In the genomic region with DNA sequence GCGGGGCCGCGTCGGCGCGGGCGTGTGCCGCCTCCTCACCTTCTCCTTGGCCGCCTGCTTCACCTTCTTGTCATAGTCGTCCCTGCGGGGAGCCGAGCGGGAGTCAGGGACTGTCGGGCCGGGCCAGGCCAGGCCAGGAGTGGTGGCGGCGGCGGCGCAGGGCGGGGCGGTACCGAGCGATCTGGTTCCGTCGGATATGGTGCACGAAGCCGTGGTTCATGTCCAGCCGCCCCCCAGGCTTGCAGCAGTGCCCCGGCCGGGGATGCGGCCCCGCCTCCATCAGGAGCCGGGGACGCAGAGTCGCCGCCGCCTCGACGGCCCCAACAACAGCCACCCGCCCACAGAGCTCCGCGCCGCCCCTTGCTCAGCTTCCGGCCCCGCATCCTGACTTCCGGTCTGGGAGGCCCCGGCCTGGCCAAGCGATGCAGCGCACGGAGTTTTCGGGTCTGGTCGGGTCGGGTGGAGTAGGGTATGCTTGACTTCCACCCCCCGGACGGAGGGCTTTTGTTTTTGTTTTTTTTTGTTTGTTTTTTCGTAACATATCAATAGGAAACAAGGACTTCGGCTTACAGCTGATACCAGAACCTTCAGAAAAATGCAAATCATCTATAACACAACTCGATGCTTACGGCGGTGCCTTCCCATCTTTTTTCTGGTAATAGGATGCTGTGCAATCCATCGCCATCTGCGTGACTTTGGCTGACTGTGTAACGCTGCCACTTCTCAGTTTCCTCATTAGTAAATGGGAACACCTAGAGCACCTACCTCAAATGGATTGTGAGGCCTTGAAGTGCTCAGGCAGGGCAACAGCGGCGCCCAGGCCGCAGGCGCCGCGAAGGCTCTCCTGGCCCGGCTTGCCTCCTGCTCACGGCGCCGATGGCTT, we compare ENCODE assay signal across 1 cellular context.
TF ChIP-seq lines count a peak whose summit lies in the region.

TSS of gene C2orf68 (minus strand) at position 362 of the 883 bp plus-strand sequence. CDS start at position 280, 82 bp downstream.

TF ChIP-seq in H1, 55 proteins besides CTCF, POLR2A, EP300 and RAD21:
- TF ChIP-seq CEBPB (IDR thresholded peaks at IDR 0.05; ENCODE audit: low read depth, low read length) (no peak), ZNF274 (IDR thresholded peaks at IDR 0.05; ENCODE audit: borderline replicate concordance, extremely low read depth, low read length) (no peak), RFX5 (IDR thresholded peaks at IDR 0.05; ENCODE audit: borderline replicate concordance, low read depth, low read length) (no peak), GABPA (IDR thresholded peaks at IDR 0.05; ENCODE audit: borderline replicate concordance, insufficient read depth, low read length) (peak; percentile 95), CBX8 (IDR thresholded peaks at IDR 0.05; ENCODE audit: borderline replicate concordance, low read depth, low read length) (no peak), KDM5A (IDR thresholded peaks at IDR 0.05; ENCODE audit: low read length) (0 out of 2 replicates have a peak, but pooled peaks have one; percentile 8), RNF2 (IDR thresholded peaks at IDR 0.05; ENCODE audit: borderline replicate concordance, low read depth, low read length, missing control alignments, poor library complexity, severe bottlenecking) (no peak), TAF1 (IDR thresholded peaks at IDR 0.05; ENCODE audit: low read depth, low read length) (peak; percentile 77), HDAC2 (IDR thresholded peaks at IDR 0.05; ENCODE audit: borderline replicate concordance in 1 of 2, low read depth in 2 of 2, low read length in 2 of 2) (no peak), SAP30 (IDR thresholded peaks at IDR 0.05; ENCODE audit: insufficient read depth, insufficient replicate concordance, low read length) (no peak), CREB1 (IDR thresholded peaks at IDR 0.05) (no peak; the same call in 1 of the 2 replicates), CTBP2 (IDR thresholded peaks at IDR 0.05; ENCODE audit: borderline replicate concordance, insufficient read depth, insufficient read length, low read length) (no peak), TCF12 (IDR thresholded peaks at IDR 0.05; ENCODE audit: low read depth, low read length) (no peak), KDM4A (IDR thresholded peaks at IDR 0.05; ENCODE audit: low read depth, low read length, severe bottlenecking) (peak; percentile 67), KDM1A (IDR thresholded peaks at IDR 0.05; ENCODE audit: borderline replicate concordance, low read length) (no peak), JUND (IDR thresholded peaks at IDR 0.05; ENCODE audit: low read length) (no peak), SIN3A (conservative IDR thresholded peaks at IDR 0.05 in 1 of 2, IDR thresholded peaks at IDR 0.05 in 1 of 2; ENCODE audit: low read depth in 1 of 2, low read length in 2 of 2) (peak; percentile 9 to 69; a peak in 3 of 4 replicates), SIRT6 (IDR thresholded peaks at IDR 0.05; ENCODE audit: low read length) (no peak), SP2 (IDR thresholded peaks at IDR 0.05; ENCODE audit: low read length) (no peak), SP1 (IDR thresholded peaks at IDR 0.05; ENCODE audit: low read depth, low read length) (0 out of 2 replicates have a peak, but pooled peaks have one; percentile 16), CHD2 (IDR thresholded peaks at IDR 0.05; ENCODE audit: low read length) (no peak), ASH2L (IDR thresholded peaks at IDR 0.05; ENCODE audit: low read length) (peak; percentile 80), NANOG (IDR thresholded peaks at IDR 0.05; ENCODE audit: insufficient read depth, low read depth, low read length, poor library complexity, severe bottlenecking) (no peak), NRF1 (IDR thresholded peaks at IDR 0.05; ENCODE audit: low read depth, low read length) (no peak), EGR1 (IDR thresholded peaks at IDR 0.05; ENCODE audit: borderline replicate concordance, low read depth, low read length) (0 out of 2 replicates have a peak, but pooled peaks have one; percentile 44), RXRA (IDR thresholded peaks at IDR 0.05; ENCODE audit: insufficient read depth, low read depth, low read length) (no peak), EZH2 (IDR thresholded peaks at IDR 0.05; ENCODE audit: low read depth, low read length, severe bottlenecking) (no peak), ATF2 (IDR thresholded peaks at IDR 0.05; ENCODE audit: low read length) (no peak), GTF2F1 (IDR thresholded peaks at IDR 0.05; ENCODE audit: borderline replicate concordance, low read depth, low read length) (no peak), CBX5 (IDR thresholded peaks at IDR 0.05; ENCODE audit: low read depth, low read length) (no peak), TEAD4 (IDR thresholded peaks at IDR 0.05; ENCODE audit: low read depth, low read length) (no peak), POLR2AphosphoS5 (IDR thresholded peaks at IDR 0.05; ENCODE audit: low read depth, low read length) (peak; percentile 68), PHF8 (conservative IDR thresholded peaks at IDR 0.05; ENCODE audit: low read depth, low read length) (peak; percentile 90), YY1 (IDR thresholded peaks at IDR 0.05; ENCODE audit: low read depth, low read length) (no peak), TBP (IDR thresholded peaks at IDR 0.05; ENCODE audit: low read depth, low read length) (peak; percentile 47), MAX (IDR thresholded peaks at IDR 0.05) (peak; percentile 44)
- TF ChIP-seq, protein P1, sequence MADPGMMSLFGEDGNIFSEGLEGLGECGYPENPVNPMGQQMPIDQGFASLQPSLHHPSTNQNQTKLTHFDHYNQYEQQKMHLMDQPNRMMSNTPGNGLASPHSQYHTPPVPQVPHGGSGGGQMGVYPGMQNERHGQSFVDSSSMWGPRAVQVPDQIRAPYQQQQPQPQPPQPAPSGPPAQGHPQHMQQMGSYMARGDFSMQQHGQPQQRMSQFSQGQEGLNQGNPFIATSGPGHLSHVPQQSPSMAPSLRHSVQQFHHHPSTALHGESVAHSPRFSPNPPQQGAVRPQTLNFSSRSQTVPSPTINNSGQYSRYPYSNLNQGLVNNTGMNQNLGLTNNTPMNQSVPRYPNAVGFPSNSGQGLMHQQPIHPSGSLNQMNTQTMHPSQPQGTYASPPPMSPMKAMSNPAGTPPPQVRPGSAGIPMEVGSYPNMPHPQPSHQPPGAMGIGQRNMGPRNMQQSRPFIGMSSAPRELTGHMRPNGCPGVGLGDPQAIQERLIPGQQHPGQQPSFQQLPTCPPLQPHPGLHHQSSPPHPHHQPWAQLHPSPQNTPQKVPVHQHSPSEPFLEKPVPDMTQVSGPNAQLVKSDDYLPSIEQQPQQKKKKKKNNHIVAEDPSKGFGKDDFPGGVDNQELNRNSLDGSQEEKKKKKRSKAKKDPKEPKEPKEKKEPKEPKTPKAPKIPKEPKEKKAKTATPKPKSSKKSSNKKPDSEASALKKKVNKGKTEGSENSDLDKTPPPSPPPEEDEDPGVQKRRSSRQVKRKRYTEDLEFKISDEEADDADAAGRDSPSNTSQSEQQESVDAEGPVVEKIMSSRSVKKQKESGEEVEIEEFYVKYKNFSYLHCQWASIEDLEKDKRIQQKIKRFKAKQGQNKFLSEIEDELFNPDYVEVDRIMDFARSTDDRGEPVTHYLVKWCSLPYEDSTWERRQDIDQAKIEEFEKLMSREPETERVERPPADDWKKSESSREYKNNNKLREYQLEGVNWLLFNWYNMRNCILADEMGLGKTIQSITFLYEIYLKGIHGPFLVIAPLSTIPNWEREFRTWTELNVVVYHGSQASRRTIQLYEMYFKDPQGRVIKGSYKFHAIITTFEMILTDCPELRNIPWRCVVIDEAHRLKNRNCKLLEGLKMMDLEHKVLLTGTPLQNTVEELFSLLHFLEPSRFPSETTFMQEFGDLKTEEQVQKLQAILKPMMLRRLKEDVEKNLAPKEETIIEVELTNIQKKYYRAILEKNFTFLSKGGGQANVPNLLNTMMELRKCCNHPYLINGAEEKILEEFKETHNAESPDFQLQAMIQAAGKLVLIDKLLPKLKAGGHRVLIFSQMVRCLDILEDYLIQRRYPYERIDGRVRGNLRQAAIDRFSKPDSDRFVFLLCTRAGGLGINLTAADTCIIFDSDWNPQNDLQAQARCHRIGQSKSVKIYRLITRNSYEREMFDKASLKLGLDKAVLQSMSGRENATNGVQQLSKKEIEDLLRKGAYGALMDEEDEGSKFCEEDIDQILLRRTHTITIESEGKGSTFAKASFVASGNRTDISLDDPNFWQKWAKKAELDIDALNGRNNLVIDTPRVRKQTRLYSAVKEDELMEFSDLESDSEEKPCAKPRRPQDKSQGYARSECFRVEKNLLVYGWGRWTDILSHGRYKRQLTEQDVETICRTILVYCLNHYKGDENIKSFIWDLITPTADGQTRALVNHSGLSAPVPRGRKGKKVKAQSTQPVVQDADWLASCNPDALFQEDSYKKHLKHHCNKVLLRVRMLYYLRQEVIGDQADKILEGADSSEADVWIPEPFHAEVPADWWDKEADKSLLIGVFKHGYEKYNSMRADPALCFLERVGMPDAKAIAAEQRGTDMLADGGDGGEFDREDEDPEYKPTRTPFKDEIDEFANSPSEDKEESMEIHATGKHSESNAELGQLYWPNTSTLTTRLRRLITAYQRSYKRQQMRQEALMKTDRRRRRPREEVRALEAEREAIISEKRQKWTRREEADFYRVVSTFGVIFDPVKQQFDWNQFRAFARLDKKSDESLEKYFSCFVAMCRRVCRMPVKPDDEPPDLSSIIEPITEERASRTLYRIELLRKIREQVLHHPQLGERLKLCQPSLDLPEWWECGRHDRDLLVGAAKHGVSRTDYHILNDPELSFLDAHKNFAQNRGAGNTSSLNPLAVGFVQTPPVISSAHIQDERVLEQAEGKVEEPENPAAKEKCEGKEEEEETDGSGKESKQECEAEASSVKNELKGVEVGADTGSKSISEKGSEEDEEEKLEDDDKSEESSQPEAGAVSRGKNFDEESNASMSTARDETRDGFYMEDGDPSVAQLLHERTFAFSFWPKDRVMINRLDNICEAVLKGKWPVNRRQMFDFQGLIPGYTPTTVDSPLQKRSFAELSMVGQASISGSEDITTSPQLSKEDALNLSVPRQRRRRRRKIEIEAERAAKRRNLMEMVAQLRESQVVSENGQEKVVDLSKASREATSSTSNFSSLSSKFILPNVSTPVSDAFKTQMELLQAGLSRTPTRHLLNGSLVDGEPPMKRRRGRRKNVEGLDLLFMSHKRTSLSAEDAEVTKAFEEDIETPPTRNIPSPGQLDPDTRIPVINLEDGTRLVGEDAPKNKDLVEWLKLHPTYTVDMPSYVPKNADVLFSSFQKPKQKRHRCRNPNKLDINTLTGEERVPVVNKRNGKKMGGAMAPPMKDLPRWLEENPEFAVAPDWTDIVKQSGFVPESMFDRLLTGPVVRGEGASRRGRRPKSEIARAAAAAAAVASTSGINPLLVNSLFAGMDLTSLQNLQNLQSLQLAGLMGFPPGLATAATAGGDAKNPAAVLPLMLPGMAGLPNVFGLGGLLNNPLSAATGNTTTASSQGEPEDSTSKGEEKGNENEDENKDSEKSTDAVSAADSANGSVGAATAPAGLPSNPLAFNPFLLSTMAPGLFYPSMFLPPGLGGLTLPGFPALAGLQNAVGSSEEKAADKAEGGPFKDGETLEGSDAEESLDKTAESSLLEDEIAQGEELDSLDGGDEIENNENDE (IDR thresholded peaks at IDR 0.05; ENCODE audit: insufficient replicate concordance, low read length), result no peak
- TF ChIP-seq, protein P2, sequence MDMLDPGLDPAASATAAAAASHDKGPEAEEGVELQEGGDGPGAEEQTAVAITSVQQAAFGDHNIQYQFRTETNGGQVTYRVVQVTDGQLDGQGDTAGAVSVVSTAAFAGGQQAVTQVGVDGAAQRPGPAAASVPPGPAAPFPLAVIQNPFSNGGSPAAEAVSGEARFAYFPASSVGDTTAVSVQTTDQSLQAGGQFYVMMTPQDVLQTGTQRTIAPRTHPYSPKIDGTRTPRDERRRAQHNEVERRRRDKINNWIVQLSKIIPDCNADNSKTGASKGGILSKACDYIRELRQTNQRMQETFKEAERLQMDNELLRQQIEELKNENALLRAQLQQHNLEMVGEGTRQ (IDR thresholded peaks at IDR 0.05; ENCODE audit: low read length), result no peak
- TF ChIP-seq, protein P3, sequence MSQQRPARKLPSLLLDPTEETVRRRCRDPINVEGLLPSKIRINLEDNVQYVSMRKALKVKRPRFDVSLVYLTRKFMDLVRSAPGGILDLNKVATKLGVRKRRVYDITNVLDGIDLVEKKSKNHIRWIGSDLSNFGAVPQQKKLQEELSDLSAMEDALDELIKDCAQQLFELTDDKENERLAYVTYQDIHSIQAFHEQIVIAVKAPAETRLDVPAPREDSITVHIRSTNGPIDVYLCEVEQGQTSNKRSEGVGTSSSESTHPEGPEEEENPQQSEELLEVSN (IDR thresholded peaks at IDR 0.05), result peak; percentile 61
